In the genomic region with DNA sequence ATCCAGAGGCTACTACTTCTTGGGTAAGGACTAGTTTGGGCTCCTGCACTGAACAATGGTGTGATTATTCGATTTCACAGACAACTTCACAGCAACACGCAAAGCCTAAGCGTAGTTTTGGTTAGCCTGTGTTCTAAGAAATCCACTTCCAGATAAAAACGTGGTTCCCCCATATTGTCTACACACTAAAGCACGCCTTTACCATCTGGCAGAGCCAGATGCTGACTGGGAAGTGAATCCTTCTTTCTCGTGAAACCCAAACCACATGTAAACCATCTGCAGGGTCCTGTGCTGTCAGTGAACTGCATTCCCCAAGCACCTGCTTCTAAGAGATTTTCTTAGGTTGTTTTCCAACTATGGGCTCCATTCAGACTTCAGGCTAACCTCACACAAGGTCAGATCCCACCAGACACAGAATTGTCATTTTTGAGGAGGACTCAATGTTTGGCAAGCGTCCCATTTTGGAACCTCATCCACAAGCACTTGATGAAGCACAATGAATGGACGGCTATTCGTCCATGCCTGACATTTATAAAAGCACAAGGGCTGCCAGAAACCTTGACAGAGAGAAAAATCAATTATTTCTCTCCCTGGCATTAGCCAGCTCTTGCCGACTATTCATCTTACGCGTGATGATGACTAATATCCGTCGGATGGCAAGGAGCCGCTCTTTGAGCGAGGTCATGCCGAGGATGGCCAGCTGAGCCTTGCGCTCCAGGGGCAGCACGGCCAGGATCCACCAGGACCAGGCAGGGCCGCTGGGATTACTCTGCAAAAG, we compare ENCODE assay signal across 1 cellular context.
TF ChIP-seq lines count a peak whose summit lies in the region.

No MANE protein-coding gene starts in this region.

TF ChIP-seq in K562, 482 proteins besides CTCF, POLR2A, EP300 and RAD21 (continued from another document and continues in another):
- TF ChIP-seq, protein P1, sequence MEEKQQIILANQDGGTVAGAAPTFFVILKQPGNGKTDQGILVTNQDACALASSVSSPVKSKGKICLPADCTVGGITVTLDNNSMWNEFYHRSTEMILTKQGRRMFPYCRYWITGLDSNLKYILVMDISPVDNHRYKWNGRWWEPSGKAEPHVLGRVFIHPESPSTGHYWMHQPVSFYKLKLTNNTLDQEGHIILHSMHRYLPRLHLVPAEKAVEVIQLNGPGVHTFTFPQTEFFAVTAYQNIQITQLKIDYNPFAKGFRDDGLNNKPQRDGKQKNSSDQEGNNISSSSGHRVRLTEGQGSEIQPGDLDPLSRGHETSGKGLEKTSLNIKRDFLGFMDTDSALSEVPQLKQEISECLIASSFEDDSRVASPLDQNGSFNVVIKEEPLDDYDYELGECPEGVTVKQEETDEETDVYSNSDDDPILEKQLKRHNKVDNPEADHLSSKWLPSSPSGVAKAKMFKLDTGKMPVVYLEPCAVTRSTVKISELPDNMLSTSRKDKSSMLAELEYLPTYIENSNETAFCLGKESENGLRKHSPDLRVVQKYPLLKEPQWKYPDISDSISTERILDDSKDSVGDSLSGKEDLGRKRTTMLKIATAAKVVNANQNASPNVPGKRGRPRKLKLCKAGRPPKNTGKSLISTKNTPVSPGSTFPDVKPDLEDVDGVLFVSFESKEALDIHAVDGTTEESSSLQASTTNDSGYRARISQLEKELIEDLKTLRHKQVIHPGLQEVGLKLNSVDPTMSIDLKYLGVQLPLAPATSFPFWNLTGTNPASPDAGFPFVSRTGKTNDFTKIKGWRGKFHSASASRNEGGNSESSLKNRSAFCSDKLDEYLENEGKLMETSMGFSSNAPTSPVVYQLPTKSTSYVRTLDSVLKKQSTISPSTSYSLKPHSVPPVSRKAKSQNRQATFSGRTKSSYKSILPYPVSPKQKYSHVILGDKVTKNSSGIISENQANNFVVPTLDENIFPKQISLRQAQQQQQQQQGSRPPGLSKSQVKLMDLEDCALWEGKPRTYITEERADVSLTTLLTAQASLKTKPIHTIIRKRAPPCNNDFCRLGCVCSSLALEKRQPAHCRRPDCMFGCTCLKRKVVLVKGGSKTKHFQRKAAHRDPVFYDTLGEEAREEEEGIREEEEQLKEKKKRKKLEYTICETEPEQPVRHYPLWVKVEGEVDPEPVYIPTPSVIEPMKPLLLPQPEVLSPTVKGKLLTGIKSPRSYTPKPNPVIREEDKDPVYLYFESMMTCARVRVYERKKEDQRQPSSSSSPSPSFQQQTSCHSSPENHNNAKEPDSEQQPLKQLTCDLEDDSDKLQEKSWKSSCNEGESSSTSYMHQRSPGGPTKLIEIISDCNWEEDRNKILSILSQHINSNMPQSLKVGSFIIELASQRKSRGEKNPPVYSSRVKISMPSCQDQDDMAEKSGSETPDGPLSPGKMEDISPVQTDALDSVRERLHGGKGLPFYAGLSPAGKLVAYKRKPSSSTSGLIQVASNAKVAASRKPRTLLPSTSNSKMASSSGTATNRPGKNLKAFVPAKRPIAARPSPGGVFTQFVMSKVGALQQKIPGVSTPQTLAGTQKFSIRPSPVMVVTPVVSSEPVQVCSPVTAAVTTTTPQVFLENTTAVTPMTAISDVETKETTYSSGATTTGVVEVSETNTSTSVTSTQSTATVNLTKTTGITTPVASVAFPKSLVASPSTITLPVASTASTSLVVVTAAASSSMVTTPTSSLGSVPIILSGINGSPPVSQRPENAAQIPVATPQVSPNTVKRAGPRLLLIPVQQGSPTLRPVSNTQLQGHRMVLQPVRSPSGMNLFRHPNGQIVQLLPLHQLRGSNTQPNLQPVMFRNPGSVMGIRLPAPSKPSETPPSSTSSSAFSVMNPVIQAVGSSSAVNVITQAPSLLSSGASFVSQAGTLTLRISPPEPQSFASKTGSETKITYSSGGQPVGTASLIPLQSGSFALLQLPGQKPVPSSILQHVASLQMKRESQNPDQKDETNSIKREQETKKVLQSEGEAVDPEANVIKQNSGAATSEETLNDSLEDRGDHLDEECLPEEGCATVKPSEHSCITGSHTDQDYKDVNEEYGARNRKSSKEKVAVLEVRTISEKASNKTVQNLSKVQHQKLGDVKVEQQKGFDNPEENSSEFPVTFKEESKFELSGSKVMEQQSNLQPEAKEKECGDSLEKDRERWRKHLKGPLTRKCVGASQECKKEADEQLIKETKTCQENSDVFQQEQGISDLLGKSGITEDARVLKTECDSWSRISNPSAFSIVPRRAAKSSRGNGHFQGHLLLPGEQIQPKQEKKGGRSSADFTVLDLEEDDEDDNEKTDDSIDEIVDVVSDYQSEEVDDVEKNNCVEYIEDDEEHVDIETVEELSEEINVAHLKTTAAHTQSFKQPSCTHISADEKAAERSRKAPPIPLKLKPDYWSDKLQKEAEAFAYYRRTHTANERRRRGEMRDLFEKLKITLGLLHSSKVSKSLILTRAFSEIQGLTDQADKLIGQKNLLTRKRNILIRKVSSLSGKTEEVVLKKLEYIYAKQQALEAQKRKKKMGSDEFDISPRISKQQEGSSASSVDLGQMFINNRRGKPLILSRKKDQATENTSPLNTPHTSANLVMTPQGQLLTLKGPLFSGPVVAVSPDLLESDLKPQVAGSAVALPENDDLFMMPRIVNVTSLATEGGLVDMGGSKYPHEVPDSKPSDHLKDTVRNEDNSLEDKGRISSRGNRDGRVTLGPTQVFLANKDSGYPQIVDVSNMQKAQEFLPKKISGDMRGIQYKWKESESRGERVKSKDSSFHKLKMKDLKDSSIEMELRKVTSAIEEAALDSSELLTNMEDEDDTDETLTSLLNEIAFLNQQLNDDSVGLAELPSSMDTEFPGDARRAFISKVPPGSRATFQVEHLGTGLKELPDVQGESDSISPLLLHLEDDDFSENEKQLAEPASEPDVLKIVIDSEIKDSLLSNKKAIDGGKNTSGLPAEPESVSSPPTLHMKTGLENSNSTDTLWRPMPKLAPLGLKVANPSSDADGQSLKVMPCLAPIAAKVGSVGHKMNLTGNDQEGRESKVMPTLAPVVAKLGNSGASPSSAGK (IDR thresholded peaks at IDR 0.05) = peak; percentile 60; the same call in 1 of the 2 replicates
- TF ChIP-seq ZNF23 (CRISPR knock-in tag; IDR thresholded peaks at IDR 0.05) = no peak
- peak; percentile 71 for TF ChIP-seq ARID1B (IDR thresholded peaks at IDR 0.05)
- TF ChIP-seq, protein P2, sequence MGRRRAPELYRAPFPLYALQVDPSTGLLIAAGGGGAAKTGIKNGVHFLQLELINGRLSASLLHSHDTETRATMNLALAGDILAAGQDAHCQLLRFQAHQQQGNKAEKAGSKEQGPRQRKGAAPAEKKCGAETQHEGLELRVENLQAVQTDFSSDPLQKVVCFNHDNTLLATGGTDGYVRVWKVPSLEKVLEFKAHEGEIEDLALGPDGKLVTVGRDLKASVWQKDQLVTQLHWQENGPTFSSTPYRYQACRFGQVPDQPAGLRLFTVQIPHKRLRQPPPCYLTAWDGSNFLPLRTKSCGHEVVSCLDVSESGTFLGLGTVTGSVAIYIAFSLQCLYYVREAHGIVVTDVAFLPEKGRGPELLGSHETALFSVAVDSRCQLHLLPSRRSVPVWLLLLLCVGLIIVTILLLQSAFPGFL (CRISPR knock-in tag; IDR thresholded peaks at IDR 0.05) = no peak
- TF ChIP-seq, protein P3, sequence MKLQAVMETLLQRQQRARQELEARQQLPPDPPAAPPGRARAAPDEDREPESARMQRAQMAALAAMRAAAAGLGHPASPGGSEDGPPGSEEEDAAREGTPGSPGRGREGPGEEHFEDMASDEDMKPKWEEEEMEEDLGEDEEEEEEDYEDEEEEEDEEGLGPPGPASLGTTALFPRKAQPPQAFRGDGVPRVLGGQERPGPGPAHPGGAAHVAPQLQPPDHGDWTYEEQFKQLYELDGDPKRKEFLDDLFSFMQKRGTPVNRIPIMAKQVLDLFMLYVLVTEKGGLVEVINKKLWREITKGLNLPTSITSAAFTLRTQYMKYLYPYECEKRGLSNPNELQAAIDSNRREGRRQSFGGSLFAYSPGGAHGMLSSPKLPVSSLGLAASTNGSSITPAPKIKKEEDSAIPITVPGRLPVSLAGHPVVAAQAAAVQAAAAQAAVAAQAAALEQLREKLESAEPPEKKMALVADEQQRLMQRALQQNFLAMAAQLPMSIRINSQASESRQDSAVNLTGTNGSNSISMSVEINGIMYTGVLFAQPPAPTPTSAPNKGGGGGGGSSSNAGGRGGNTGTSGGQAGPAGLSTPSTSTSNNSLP (IDR thresholded peaks at IDR 0.05; ENCODE audit: borderline replicate concordance, low read depth, low read length) = no peak
- TF ChIP-seq ZBTB5 (IDR thresholded peaks at IDR 0.05) = no peak
- peak; percentile 72 for TF ChIP-seq TCF3 (CRISPR knock-in tag; IDR thresholded peaks at IDR 0.05)
- no peak for TF ChIP-seq ZNF766 (CRISPR knock-in tag; conservative IDR thresholded peaks at IDR 0.05)
- TF ChIP-seq ZNF407 (IDR thresholded peaks at IDR 0.05; ENCODE audit: low read depth) = no peak
- peak; percentile 52 for TF ChIP-seq NCOR1 (IDR thresholded peaks at IDR 0.05)
- no peak for TF ChIP-seq ZNF212 (CRISPR knock-in tag; IDR thresholded peaks at IDR 0.05)
- TF ChIP-seq CBFA2T3 (IDR thresholded peaks at IDR 0.05) = peak; percentile 76
- TF ChIP-seq BDP1 (IDR thresholded peaks at IDR 0.05; ENCODE audit: insufficient read depth, insufficient read length) = no peak
- no peak for TF ChIP-seq FOXM1 (IDR thresholded peaks at IDR 0.05; ENCODE audit: low read depth)
- no peak for TF ChIP-seq FOXM1 (CRISPR knock-in tag; IDR thresholded peaks at IDR 0.05; ENCODE audit: low read depth)
- no peak for TF ChIP-seq CHD2 (IDR thresholded peaks at IDR 0.05; ENCODE audit: low read depth, low read length)
- no peak for TF ChIP-seq ZNF512 (tag; IDR thresholded peaks at IDR 0.05)
